In the genomic region with DNA sequence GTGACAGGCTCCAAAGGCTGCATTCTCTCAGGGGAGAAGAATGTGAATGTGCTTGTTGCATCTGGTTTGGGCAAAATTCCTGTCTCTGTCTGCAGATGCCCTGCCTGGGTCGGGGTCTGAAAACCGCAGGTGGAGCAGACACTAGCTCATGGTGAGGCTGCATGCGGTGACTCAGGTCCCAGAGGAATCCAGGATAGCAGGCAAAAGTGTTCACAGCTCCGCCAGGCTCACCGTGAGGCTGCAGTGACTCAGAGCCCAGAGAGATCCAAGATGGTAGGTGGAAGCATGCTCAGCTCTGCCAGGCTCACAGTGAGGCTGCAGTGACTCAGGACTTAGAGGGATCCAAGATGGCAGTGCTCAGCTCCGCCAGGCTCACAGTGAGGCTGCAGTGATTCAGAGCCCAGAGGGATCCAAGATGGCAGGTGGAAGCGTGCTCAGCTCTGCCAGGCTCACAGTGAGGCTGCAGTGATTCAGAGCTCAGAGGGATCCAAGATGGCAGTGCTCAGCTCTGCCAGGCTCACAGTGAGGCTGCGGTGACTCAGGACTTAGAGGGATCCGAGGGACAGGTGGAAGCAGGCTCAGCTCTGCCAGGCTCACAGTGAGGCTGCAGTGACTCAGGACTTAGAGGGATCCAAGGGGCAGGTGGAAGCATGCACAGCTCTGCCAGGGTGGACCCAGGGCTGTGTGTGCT, we compare ENCODE assay signal across 1 cellular context.
TF ChIP-seq lines count a peak whose summit lies in the region.

No MANE protein-coding gene starts in this region.

TF ChIP-seq in SK-N-SH, 30 proteins besides CTCF, POLR2A, EP300 and RAD21 (continued from another document):
- TF ChIP-seq, protein P1, sequence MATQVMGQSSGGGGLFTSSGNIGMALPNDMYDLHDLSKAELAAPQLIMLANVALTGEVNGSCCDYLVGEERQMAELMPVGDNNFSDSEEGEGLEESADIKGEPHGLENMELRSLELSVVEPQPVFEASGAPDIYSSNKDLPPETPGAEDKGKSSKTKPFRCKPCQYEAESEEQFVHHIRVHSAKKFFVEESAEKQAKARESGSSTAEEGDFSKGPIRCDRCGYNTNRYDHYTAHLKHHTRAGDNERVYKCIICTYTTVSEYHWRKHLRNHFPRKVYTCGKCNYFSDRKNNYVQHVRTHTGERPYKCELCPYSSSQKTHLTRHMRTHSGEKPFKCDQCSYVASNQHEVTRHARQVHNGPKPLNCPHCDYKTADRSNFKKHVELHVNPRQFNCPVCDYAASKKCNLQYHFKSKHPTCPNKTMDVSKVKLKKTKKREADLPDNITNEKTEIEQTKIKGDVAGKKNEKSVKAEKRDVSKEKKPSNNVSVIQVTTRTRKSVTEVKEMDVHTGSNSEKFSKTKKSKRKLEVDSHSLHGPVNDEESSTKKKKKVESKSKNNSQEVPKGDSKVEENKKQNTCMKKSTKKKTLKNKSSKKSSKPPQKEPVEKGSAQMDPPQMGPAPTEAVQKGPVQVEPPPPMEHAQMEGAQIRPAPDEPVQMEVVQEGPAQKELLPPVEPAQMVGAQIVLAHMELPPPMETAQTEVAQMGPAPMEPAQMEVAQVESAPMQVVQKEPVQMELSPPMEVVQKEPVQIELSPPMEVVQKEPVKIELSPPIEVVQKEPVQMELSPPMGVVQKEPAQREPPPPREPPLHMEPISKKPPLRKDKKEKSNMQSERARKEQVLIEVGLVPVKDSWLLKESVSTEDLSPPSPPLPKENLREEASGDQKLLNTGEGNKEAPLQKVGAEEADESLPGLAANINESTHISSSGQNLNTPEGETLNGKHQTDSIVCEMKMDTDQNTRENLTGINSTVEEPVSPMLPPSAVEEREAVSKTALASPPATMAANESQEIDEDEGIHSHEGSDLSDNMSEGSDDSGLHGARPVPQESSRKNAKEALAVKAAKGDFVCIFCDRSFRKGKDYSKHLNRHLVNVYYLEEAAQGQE (IDR thresholded peaks at IDR 0.05; ENCODE audit: low read depth, low read length), result no peak
- no peak for TF ChIP-seq MEF2A (IDR thresholded peaks at IDR 0.05; ENCODE audit: borderline replicate concordance, low read depth)
- no peak for TF ChIP-seq RFX5 (IDR thresholded peaks at IDR 0.05; ENCODE audit: low read length)
- TF ChIP-seq ZBTB33 (IDR thresholded peaks at IDR 0.05; ENCODE audit: borderline replicate concordance, low read depth), result no peak
- TF ChIP-seq, protein P2, sequence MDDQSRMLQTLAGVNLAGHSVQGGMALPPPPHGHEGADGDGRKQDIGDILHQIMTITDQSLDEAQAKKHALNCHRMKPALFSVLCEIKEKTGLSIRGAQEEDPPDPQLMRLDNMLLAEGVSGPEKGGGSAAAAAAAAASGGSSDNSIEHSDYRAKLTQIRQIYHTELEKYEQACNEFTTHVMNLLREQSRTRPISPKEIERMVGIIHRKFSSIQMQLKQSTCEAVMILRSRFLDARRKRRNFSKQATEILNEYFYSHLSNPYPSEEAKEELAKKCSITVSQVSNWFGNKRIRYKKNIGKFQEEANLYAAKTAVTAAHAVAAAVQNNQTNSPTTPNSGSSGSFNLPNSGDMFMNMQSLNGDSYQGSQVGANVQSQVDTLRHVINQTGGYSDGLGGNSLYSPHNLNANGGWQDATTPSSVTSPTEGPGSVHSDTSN (IDR thresholded peaks at IDR 0.05), result peak; percentile 71
- TF ChIP-seq NFIC (IDR thresholded peaks at IDR 0.05; ENCODE audit: borderline replicate concordance), result peak; percentile 75
- TF ChIP-seq TEAD4 (IDR thresholded peaks at IDR 0.05; ENCODE audit: borderline replicate concordance, insufficient read depth), result peak; percentile 88
TF ChIP-seq in SK-N-SH: peak in this region for 10.
